Comparison of ENCODE assay signal across 13 cellular contexts in the genomic region with DNA sequence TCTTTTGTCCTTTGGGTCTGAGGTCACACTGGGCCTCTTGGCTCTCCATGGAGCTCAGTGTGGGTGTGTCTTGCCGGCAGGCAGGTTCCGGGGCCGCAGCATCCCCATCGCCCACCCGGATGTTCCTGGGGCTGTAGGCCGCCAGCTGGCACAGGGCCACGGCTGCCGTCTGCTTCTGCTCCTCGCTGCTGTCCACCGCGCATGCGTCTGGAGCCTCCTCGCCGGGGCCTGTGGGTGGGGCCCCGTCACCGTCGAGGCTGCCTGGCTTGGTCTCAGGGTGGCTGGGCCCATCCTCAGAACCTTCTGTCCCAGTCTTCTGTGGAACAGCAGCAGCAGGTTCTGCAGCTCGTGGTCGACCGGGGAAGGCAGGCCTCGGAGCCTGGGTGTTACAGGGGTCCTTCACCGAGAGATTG. TPM values are rescaled to one million over a fixed set of nuclear protein-coding genes. Genes with fewer than 3 reads are reported as not detected.
DNase-seq lines count a peak whose midpoint lies in the region; ATAC-seq and TF ChIP-seq lines count a peak whose summit lies in the region.
"Had no signal": no experiment of that assay in that cellular context is flagged by ENCODE, and none has a peak within 500 bp of the region (broad histone marks: within the 10 kb centered on the region; RNA-seq: fewer than 3 reads in every experiment).

No MANE protein-coding gene starts in this region.

- H3K9me3 Mint-ChIP-seq in naive thymus-derived CD4-positive, alpha-beta T cell = peaks cover 0 to 9% (median 0%) of the 10 kb centered on the region in 11 donors
- H3K9me3 Mint-ChIP-seq: activated naive CD4-positive, alpha-beta T cell treated with anti-CD3 and anti-CD28 coated beads for 36 hours; central memory CD8-positive, alpha-beta T cell; naive thymus-derived CD8-positive, alpha-beta T cell had no signal

- no peaks in the 10 kb centered on the region for H3K27me3 Mint-ChIP-seq in naive thymus-derived CD4-positive, alpha-beta T cell
- H3K27me3 Mint-ChIP-seq: central memory CD8-positive, alpha-beta T cell; naive thymus-derived CD8-positive, alpha-beta T cell had no signal

- intact Hi-C loops in cardiac septum (cut with DNase I) = no loop called here
- intact Hi-C loops in gastrocnemius medialis (cut with DNase I; ENCODE audit: low total_unique reads) = no loop called here
- intact Hi-C loops in naive thymus-derived CD4-positive, alpha-beta T cell (cut with micrococcal nuclease) = no loop called here

- in situ Hi-C loops in gastrocnemius medialis (cut with MboI; ENCODE audit: low sequenced_read_pairs in 4 of 4) = no loop called here

- TF ChIP-seq POLR2A in gastrocnemius medialis (IDR thresholded peaks at IDR 0.05) = no peak

- no peaks in the 10 kb centered on the region for H3K27me3 ChIP-seq in gastrocnemius medialis
- H3K27me3 ChIP-seq in naive thymus-derived CD4-positive, alpha-beta T cell (ENCODE audit: control insufficient read depth in 2 of 2, insufficient read depth in 2 of 2, low read length in 2 of 2) = no peaks in the 10 kb centered on the region
- H3K27me3 ChIP-seq: spleen had no signal

- peak overlapping the region in 3 of 4 donors; percentile 36 to 63 (median 39) for H3K27ac ChIP-seq in gastrocnemius medialis
- no peak overlapping the region for H3K27ac ChIP-seq in naive thymus-derived CD4-positive, alpha-beta T cell (ENCODE audit: low read depth, low read length)
- H3K27ac ChIP-seq: spleen had no signal

- peak overlapping the region in 3 of 4 donors; percentile 24 to 39 (median 34) for H3K4me3 ChIP-seq in gastrocnemius medialis
- H3K4me3 ChIP-seq in naive thymus-derived CD4-positive, alpha-beta T cell (ENCODE audit: low read length) = no peak overlapping the region
- H3K4me3 ChIP-seq: spleen had no signal

- peaks cover 7 to 30% (median 19%) of the 10 kb centered on the region in 5 donors for H3K36me3 Mint-ChIP-seq in naive thymus-derived CD4-positive, alpha-beta T cell

- CTCF ChIA-PET in naive thymus-derived CD4-positive, alpha-beta T cell (lab: Charles Lee) = no interaction called here

- peaks cover 0 to 9% of the 10 kb centered on the region in 2 donors for H3K4me1 ChIP-seq in gastrocnemius medialis
- no peaks in the 10 kb centered on the region for H3K4me1 ChIP-seq in naive thymus-derived CD4-positive, alpha-beta T cell (ENCODE audit: control insufficient read depth in 2 of 2, insufficient read depth in 2 of 2, low read length in 2 of 2)

- peaks cover 0 to 9% (median 0%) of the 10 kb centered on the region in 7 donors for H3K4me1 Mint-ChIP-seq in naive thymus-derived CD4-positive, alpha-beta T cell

- no peak overlapping the region for H3K4me3 Mint-ChIP-seq in naive thymus-derived CD4-positive, alpha-beta T cell
- H3K4me3 Mint-ChIP-seq: activated naive CD4-positive, alpha-beta T cell treated with anti-CD3 and anti-CD28 coated beads for 36 hours; central memory CD8-positive, alpha-beta T cell; naive thymus-derived CD8-positive, alpha-beta T cell had no signal

- POLR2A ChIA-PET in naive thymus-derived CD4-positive, alpha-beta T cell (lab: Charles Lee) = interaction anchor here (0.8 to 1.2 kb wide), 2 partner anchors 12 to 39 kb away, joined by 3 read pairs; no protein-coding TSS in a partner anchor

- no peak for TF ChIP-seq CTCF in gastrocnemius medialis (IDR thresholded peaks at IDR 0.05 in 4 of 5, conservative IDR thresholded peaks at IDR 0.05 in 1 of 5)

- no peak overlapping the region for H3K27ac Mint-ChIP-seq in naive thymus-derived CD4-positive, alpha-beta T cell
- H3K27ac Mint-ChIP-seq: activated naive CD4-positive, alpha-beta T cell treated with anti-CD3 and anti-CD28 coated beads for 36 hours; naive thymus-derived CD8-positive, alpha-beta T cell had no signal

- no peaks in the 10 kb centered on the region for H3K9me3 ChIP-seq in gastrocnemius medialis
- H3K9me3 ChIP-seq in naive thymus-derived CD4-positive, alpha-beta T cell (ENCODE audit: control insufficient read depth in 2 of 3, low read length in 3 of 3) = no peaks in the 10 kb centered on the region
- H3K9me3 ChIP-seq: spleen had no signal

- peak; percentile 91 for DNase-seq in NCI-H1694 treated with DMSO at 0.1 percent for 48 hours (lab: John Stamatoyannopoulos, UW)
- DNase-seq in cardiac septum (ENCODE audit: low spot score) = peak; percentile 84
- peak in 1 of 2 donors; percentile 40 for DNase-seq in gastrocnemius medialis
- no peak for DNase-seq in naive thymus-derived CD4-positive, alpha-beta T cell
- DNase-seq: activated naive CD4-positive, alpha-beta T cell treated with anti-CD3 and anti-CD28 coated beads for 36 hours; NCI-H345; spleen had no signal

- ATAC-seq in SK-N-SH treated with all-trans-retinoic acid at 6 μM for 48 hours (peak; percentile 68), gastrocnemius medialis (peak; percentile 19 to 52), HG03520 (IDR thresholded peaks at IDR 0.05; ENCODE audit: unreplicated experiment) (no peak), GM19023 (IDR thresholded peaks at IDR 0.05; ENCODE audit: unreplicated experiment) (no peak)
- no peak for ATAC-seq in naive thymus-derived CD4-positive, alpha-beta T cell
- ATAC-seq: naive thymus-derived CD8-positive, alpha-beta T cell had no signal

- H3K36me3 ChIP-seq in gastrocnemius medialis = no peaks in the 10 kb centered on the region
- H3K36me3 ChIP-seq in naive thymus-derived CD4-positive, alpha-beta T cell (ENCODE audit: control insufficient read depth in 2 of 3, insufficient read depth in 3 of 3, low read length in 3 of 3) = peaks cover 0 to 26% (median 0%) of the 10 kb centered on the region in 3 experiments

TF ChIP-seq in SK-N-SH treated with all-trans-retinoic acid at 6 μM for 48 hours, 23 proteins besides CTCF, POLR2A, EP300 and RAD21 (continues in another document):
- peak; percentile 75 for TF ChIP-seq ZFP3 (CRISPR knock-in tag; IDR thresholded peaks at IDR 0.05)
- TF ChIP-seq, protein P1, sequence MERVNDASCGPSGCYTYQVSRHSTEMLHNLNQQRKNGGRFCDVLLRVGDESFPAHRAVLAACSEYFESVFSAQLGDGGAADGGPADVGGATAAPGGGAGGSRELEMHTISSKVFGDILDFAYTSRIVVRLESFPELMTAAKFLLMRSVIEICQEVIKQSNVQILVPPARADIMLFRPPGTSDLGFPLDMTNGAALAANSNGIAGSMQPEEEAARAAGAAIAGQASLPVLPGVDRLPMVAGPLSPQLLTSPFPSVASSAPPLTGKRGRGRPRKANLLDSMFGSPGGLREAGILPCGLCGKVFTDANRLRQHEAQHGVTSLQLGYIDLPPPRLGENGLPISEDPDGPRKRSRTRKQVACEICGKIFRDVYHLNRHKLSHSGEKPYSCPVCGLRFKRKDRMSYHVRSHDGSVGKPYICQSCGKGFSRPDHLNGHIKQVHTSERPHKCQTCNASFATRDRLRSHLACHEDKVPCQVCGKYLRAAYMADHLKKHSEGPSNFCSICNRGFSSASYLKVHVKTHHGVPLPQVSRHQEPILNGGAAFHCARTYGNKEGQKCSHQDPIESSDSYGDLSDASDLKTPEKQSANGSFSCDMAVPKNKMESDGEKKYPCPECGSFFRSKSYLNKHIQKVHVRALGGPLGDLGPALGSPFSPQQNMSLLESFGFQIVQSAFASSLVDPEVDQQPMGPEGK (CRISPR knock-in tag; IDR thresholded peaks at IDR 0.05; ENCODE audit: borderline replicate concordance) = no peak
- TF ChIP-seq TCF4 (CRISPR knock-in tag; IDR thresholded peaks at IDR 0.05; ENCODE audit: borderline replicate concordance) = no peak
- no peak for TF ChIP-seq RARB (CRISPR knock-in tag; IDR thresholded peaks at IDR 0.05)
- TF ChIP-seq BACH2 (CRISPR knock-in tag; IDR thresholded peaks at IDR 0.05; ENCODE audit: borderline replicate concordance) = no peak
- TF ChIP-seq, protein P2, sequence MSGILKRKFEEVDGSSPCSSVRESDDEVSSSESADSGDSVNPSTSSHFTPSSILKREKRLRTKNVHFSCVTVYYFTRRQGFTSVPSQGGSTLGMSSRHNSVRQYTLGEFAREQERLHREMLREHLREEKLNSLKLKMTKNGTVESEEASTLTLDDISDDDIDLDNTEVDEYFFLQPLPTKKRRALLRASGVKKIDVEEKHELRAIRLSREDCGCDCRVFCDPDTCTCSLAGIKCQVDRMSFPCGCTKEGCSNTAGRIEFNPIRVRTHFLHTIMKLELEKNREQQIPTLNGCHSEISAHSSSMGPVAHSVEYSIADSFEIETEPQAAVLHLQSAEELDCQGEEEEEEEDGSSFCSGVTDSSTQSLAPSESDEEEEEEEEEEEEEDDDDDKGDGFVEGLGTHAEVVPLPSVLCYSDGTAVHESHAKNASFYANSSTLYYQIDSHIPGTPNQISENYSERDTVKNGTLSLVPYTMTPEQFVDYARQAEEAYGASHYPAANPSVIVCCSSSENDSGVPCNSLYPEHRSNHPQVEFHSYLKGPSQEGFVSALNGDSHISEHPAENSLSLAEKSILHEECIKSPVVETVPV (CRISPR knock-in tag; IDR thresholded peaks at IDR 0.05) = no peak
- no peak for TF ChIP-seq ZNF8 (CRISPR knock-in tag; IDR thresholded peaks at IDR 0.05)
- no peak for TF ChIP-seq ARNTL (CRISPR knock-in tag; IDR thresholded peaks at IDR 0.05; ENCODE audit: borderline replicate concordance, low read depth)
- 0 out of 2 replicates have a peak, but pooled peaks have one; percentile 37 for TF ChIP-seq SNAI2 (CRISPR knock-in tag; IDR thresholded peaks at IDR 0.05)

RNA-seq across cellular contexts. Expression of a gene that starts 9.6 kb away (rescaled TPM):
- total RNA-seq in cardiac septum (not detected), gastrocnemius medialis (10 to 100 TPM in 2 of 4 donors, 1 to 10 TPM in 2; 2.5 to 17.8 (median 11.7) TPM)
- total RNA-seq in naive thymus-derived CD4-positive, alpha-beta T cell = not detected
- polyA plus RNA-seq in naive thymus-derived CD4-positive, alpha-beta T cell = under 1 TPM in 1 of 2 donors, not detected in 1; 0.13 TPM
- total RNA-seq: activated naive CD4-positive, alpha-beta T cell treated with anti-CD3 and anti-CD28 coated beads for 36 hours; M059J; naive thymus-derived CD8-positive, alpha-beta T cell had no signal
- polyA plus RNA-seq: naive thymus-derived CD8-positive, alpha-beta T cell had no signal

Comparison
In these comparisons a context has a peak if more than half of its experiments do, and no peak if none do; other contexts are left out.
1. DNase-seq: peak in NCI-H1694 treated with DMSO at 0.1 percent for 48 hours (single experiment) and cardiac septum (single experiment); none in naive thymus-derived CD4-positive, alpha-beta T cell (0 of 9).
2. ATAC-seq: peak in SK-N-SH treated with all-trans-retinoic acid at 6 μM for 48 hours (single experiment) and gastrocnemius medialis (2 of 2); none in HG03520 (single experiment), naive thymus-derived CD4-positive, alpha-beta T cell (single experiment) and GM19023 (single experiment).